ENCODE assay signal across 8 cellular contexts in the genomic region with DNA sequence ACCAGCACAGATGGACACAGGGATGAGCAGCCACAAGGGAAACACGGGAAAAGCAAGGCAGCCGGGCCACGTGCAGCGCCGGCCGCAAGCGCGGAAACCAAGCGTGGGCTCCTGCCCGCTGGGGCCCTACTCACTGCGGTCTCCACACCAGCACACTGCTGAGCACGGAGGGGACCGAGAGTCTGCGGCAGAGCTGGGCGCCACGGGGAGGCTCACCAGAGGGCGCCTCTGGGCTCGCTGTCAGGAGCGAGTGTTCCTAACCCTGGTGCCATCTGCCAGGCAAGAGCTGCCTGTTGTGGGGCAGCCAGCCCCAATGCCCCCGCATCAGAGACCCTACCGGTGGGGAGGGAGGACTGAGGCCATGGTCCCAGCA. TPM values are rescaled to one million over a fixed set of nuclear protein-coding genes. Genes with fewer than 3 reads are reported as not detected.
DNase-seq lines count a peak whose midpoint lies in the region; ATAC-seq and TF ChIP-seq lines count a peak whose summit lies in the region.

No MANE protein-coding gene starts in this region.

- peak; percentile 65 for DNase-seq in AG10803 (ENCODE audit: low read depth)
- DNase-seq in activated CD4-positive, alpha-beta T cell treated with anti-CD3 and anti-CD28 coated beads, Interleukin-2, amount 50 U/mL, for 24 hours (ENCODE audit: low read depth in 1 of 2, low spot score in 1 of 2): peak; percentile 42 to 59
- DNase-seq in dermis blood vessel endothelial cell: peak; percentile 82
- peak; percentile 74 to 76 for DNase-seq in stimulated activated CD8-positive, alpha-beta memory T cell treated with anti-CD3 and anti-CD28 coated beads, Interleukin-2, amount 100 ng/mL, for 48 hours (ENCODE audit: low read depth in 2 of 2)
- DNase-seq in SK-N-DZ (ENCODE audit: low spot score): no peak

- H3K27me3 ChIP-seq in mononuclear cell (ENCODE audit: insufficient read depth, low read length): no peaks in the 10 kb centered on the region

- H3K4me3 ChIP-seq in AG10803 (ENCODE audit: low read length) (no peak overlapping the region), mononuclear cell (ENCODE audit: low read length) (peak overlapping the region; percentile 24)

- ATAC-seq in GM19351 (IDR thresholded peaks at IDR 0.05; ENCODE audit: unreplicated experiment): peak; percentile 50

- H3K27ac ChIP-seq in KOPT-K1 (ENCODE audit: low read depth, low read length, poor library complexity, severe bottlenecking): peak overlapping the region; percentile 76

- H3K36me3 ChIP-seq in KOPT-K1 (ENCODE audit: insufficient read depth, low read length): peaks cover 20% of the 10 kb centered on the region

- H3K9me3 ChIP-seq in KOPT-K1 (ENCODE audit: insufficient read depth, low read length, poor library complexity, severe bottlenecking) (no peaks in the 10 kb centered on the region), mononuclear cell (ENCODE audit: low read depth, low read length) (no peaks in the 10 kb centered on the region)

- TF ChIP-seq CTCF in AG10803 (conservative IDR thresholded peaks at IDR 0.05; ENCODE audit: low read length): peak; percentile 55

- H3K4me1 ChIP-seq in mononuclear cell (ENCODE audit: insufficient read depth, low read length): peaks cover 71% of the 10 kb centered on the region

RNA-seq across cellular contexts. Expression of a gene that starts 26.5 kb away (rescaled TPM):
- 6.5 and 7.7 TPM in 2 replicates for total RNA-seq in dermis blood vessel endothelial cell
- 7.3 TPM for total RNA-seq in mononuclear cell
- polyA plus RNA-seq in SK-N-DZ (2014; cell fraction: cytosol; rRNA removed): 8.7 and 15.5 TPM in 2 replicates
- 14.1 and 19.4 TPM in 2 replicates for polyA plus RNA-seq in SK-N-DZ (2014; cell fraction: nucleus; rRNA removed)

RNA-seq across cellular contexts. Expression of a gene that starts 30.5 kb away (rescaled TPM):
- total RNA-seq in dermis blood vessel endothelial cell (38.6 and 102 TPM in 2 replicates), mononuclear cell (26.6 TPM)
- polyA plus RNA-seq in SK-N-DZ (2014; cell fraction: cytosol; rRNA removed): 47.0 and 62.2 TPM in 2 replicates
- 41.5 and 42.2 TPM in 2 replicates for polyA plus RNA-seq in SK-N-DZ (2014; cell fraction: nucleus; rRNA removed)

RNA-seq across cellular contexts. Expression of a gene that starts 31.2 kb away (rescaled TPM):
- total RNA-seq in dermis blood vessel endothelial cell (28.1 and 36.6 TPM in 2 replicates), mononuclear cell (0.42 TPM)
- 3.9 and 6.6 TPM in 2 replicates for polyA plus RNA-seq in SK-N-DZ (2014; cell fraction: cytosol; rRNA removed)
- polyA plus RNA-seq in SK-N-DZ (2014; cell fraction: nucleus; rRNA removed): 3.0 and 7.3 TPM in 2 replicates

RNA-seq across cellular contexts. Expression of a gene that starts 32.6 kb away (rescaled TPM):
- total RNA-seq in dermis blood vessel endothelial cell: 8.7 and 19.5 TPM in 2 replicates
- total RNA-seq in mononuclear cell: 12.2 TPM
- 44.2 and 55.5 TPM in 2 replicates for polyA plus RNA-seq in SK-N-DZ (2014; cell fraction: cytosol; rRNA removed)
- polyA plus RNA-seq in SK-N-DZ (2014; cell fraction: nucleus; rRNA removed): 54.0 and 71.2 TPM in 2 replicates

Comparison
In these comparisons a context has a peak if more than half of its experiments do, and no peak if none do; other contexts are left out.
1. RNA of a gene that starts 31.2 kb away (total RNA-seq): 28.1 to 36.6 TPM in dermis blood vessel endothelial cell; 0.42 TPM in mononuclear cell (single experiment); every median in the first group is over 10 times any median in the second.